In genomic region chr2:63840081-63840784, GRCh38 we compare ENCODE assay signal across 8 cellular contexts. TPM values are rescaled to one million over a fixed set of nuclear protein-coding genes. Genes with fewer than 3 reads are reported as not detected.
A peak's percentile ranks its signal among the peaks of the same experiment; 100 is the strongest.
DNase-seq lines count a peak whose midpoint lies in the region; ATAC-seq, FAIRE-seq and TF ChIP-seq lines count a peak whose summit lies in the region.

No MANE protein-coding gene starts in this region.

- WGBS in HepG2 (ENCODE audit: low lambda C conversion rate) = 13% methylated on average over 24 of the region's 24 CpGs
- 10% methylated on average over 24 of the region's 24 CpGs for WGBS in tibial nerve, 2 donors

- peak overlapping the region; percentile 100 for H3K27ac Mint-ChIP-seq in activated CD8-positive, alpha-beta memory T cell treated with anti-CD3 and anti-CD28 coated beads, Interleukin-2, amount 10 ng/mL, durations not matched to agents 7 days and 5 days
- H3K27ac Mint-ChIP-seq in MCF 10A (ENCODE audit: low read depth, unreplicated experiment) = peak overlapping the region; percentile 96

- H3K36me3 ChIP-seq in HepG2 (replicated peaks in 1 of 2; ENCODE audit: control insufficient read depth in 1 of 2, insufficient read depth in 2 of 2, low read length in 2 of 2) = no peaks in the 10 kb centered on the region
- no peaks in the 10 kb centered on the region for H3K36me3 ChIP-seq in tibial nerve

- H3K4me3 Mint-ChIP-seq in activated CD8-positive, alpha-beta memory T cell treated with anti-CD3 and anti-CD28 coated beads, Interleukin-2, amount 10 ng/mL, durations not matched to agents 7 days and 5 days = peak overlapping the region; percentile 100
- peak overlapping the region; percentile 93 for H3K4me3 Mint-ChIP-seq in MCF 10A (ENCODE audit: unreplicated experiment)

- intact Hi-C loops in MCF 10A (cut with micrococcal nuclease) (loop anchor here (2.0 to 10.0 kb wide), 3 partner anchors 49 to 255 kb away; partner anchors contain the start of genes MDH1 and WDPCP), HepG2 (cut with micrococcal nuclease; ENCODE audit: unreplicated experiment) (loop anchor here (2.0 kb wide), 2 partner anchors 19 to 103 kb away; no protein-coding TSS in a partner anchor)

- POLR2A ChIA-PET in MCF 10A (lab: Yijun Ruan, JAX) = interaction anchor here (0.6 to 7.6 kb wide), 18 partner anchors 8 to 1313 kb away, joined by 3 to 321 read pairs (median 28); partner anchors contain the start of genes MDH1 and WDPCP
- POLR2A ChIA-PET in HepG2 (lab: Yijun Ruan, JAX) = interaction anchor here (0.7 to 5.2 kb wide), 13 partner anchors 8 to 252 kb away, joined by 3 to 73 read pairs (median 19); partner anchors contain the start of genes MDH1 and WDPCP

- peaks cover 30% of the 10 kb centered on the region for H3K4me1 ChIP-seq in HepG2 (ENCODE audit: insufficient read depth, low read length)
- peaks cover 0 to 38% (median 11%) of the 10 kb centered on the region in 4 donors for H3K4me1 ChIP-seq in tibial nerve

- H4K20me1 ChIP-seq in HepG2 (ENCODE audit: insufficient read depth, low read length) = peaks cover 21% of the 10 kb centered on the region

- H3K4me1 Mint-ChIP-seq in activated CD8-positive, alpha-beta memory T cell treated with anti-CD3 and anti-CD28 coated beads, Interleukin-2, amount 10 ng/mL, durations not matched to agents 7 days and 5 days = peaks cover 43% of the 10 kb centered on the region
- H3K4me1 Mint-ChIP-seq in MCF 10A (ENCODE audit: insufficient read depth, unreplicated experiment) = peaks cover 5% of the 10 kb centered on the region

- H3K9me3 Mint-ChIP-seq in activated CD8-positive, alpha-beta memory T cell treated with anti-CD3 and anti-CD28 coated beads, Interleukin-2, amount 10 ng/mL, durations not matched to agents 7 days and 5 days (ENCODE audit: low read depth) = no peaks in the 10 kb centered on the region
- H3K9me3 Mint-ChIP-seq in MCF 10A (ENCODE audit: unreplicated experiment) = no peaks in the 10 kb centered on the region

- BruUV-seq in MCF 10A (replicated peaks; lab: Mats Ljungman, UMichigan) (TSS peak; percentile 55), HepG2 (replicated peaks; lab: Mats Ljungman, UMichigan) (TSS peak; percentile 74)

- no peak for TF ChIP-seq RAD21 in HepG2 (CRISPR knock-in tag; IDR thresholded peaks at IDR 0.05)

- peak; percentile 22 for ATAC-seq in activated CD8-positive, alpha-beta memory T cell treated with anti-CD3 and anti-CD28 coated beads, Interleukin-2, amount 10 ng/mL, durations not matched to agents 7 days and 5 days
- ATAC-seq in HepG2 = peak; percentile 17

- H3K79me2 ChIP-seq in HepG2 (ENCODE audit: insufficient read depth, low read length) = peaks cover 36% of the 10 kb centered on the region

- peak overlapping the region; percentile 95 for H3K4me2 ChIP-seq in HepG2 (ENCODE audit: low read depth, low read length)

- H3K27me3 ChIP-seq in HepG2 (ENCODE audit: control insufficient read depth in 1 of 2, insufficient read depth in 2 of 2, low read length in 2 of 2) (no peaks in the 10 kb centered on the region; a peak in 1 of 5 replicates), tibial nerve (no peaks in the 10 kb centered on the region)

- H3K27ac ChIP-seq in HepG2 (ENCODE audit: extremely low read length, insufficient read depth, low read length) (peak overlapping the region; percentile 94), tibial nerve (peak overlapping the region; percentile 84 to 98 (median 96))

- no peaks in the 10 kb centered on the region for H3K9me3 ChIP-seq in HepG2 (ENCODE audit: low read length)
- no peaks in the 10 kb centered on the region for H3K9me3 ChIP-seq in tibial nerve

- peak overlapping the region; percentile 34 for H2AFZ ChIP-seq in HepG2 (ENCODE audit: low read length)

- in situ Hi-C loops in HepG2 (cut with HindIII; ENCODE audit: extremely low pct_ligation_motif_present, low pct_unique_long_range_greater_than_20kb) = no loop called here

- H3K36me3 Mint-ChIP-seq in activated CD8-positive, alpha-beta memory T cell treated with anti-CD3 and anti-CD28 coated beads, Interleukin-2, amount 10 ng/mL, durations not matched to agents 7 days and 5 days = peaks cover 31% of the 10 kb centered on the region
- peaks cover 11% of the 10 kb centered on the region for H3K36me3 Mint-ChIP-seq in MCF 10A (ENCODE audit: insufficient read depth, unreplicated experiment)

- TF ChIP-seq CTCF in HFF-Myc (IDR thresholded peaks at IDR 0.05; ENCODE audit: low read depth, low read length, missing control alignments) = no peak
- no peak for TF ChIP-seq CTCF in NB4 (IDR thresholded peaks at IDR 0.05; ENCODE audit: low read depth, low read length)
- TF ChIP-seq CTCF in MCF 10A (IDR thresholded peaks at IDR 0.05; ENCODE audit: unreplicated experiment) = no peak
- TF ChIP-seq CTCF in HepG2 (CRISPR knock-in tag; IDR thresholded peaks at IDR 0.05) = no peak
- TF ChIP-seq CTCF in tibial nerve (IDR thresholded peaks at IDR 0.05) = no peak

- TF ChIP-seq EP300 in HepG2 (IDR thresholded peaks at IDR 0.05; ENCODE audit: low read depth in 2 of 2, low read length in 2 of 2) (no peak), HepG2 (CRISPR knock-in tag; IDR thresholded peaks at IDR 0.05; ENCODE audit: borderline replicate concordance) (no peak), tibial nerve (IDR thresholded peaks at IDR 0.05) (no peak)

- peak; percentile 45 for DNase-seq in activated CD8-positive, alpha-beta memory T cell treated with anti-CD3 and anti-CD28 coated beads, Interleukin-2, amount 10 ng/mL, durations not matched to agents 7 days and 5 days
- DNase-seq in activated CD8-positive, alpha-beta memory T cell treated with anti-CD3 and anti-CD28 coated beads for 24 hours = no peak
- DNase-seq in HFF-Myc (ENCODE audit: extremely low read depth, low read depth) (no peak), NB4 (ENCODE audit: low read depth) (peak; percentile 86), MCF 10A (ENCODE audit: unreplicated experiment) (no peak), HepG2 (ENCODE audit: low spot score) (no peak), tibial nerve (ENCODE audit: low spot score in 2 of 2) (peak in 1 of 2 donors; percentile 17), NCI-H1092 (lab: John Stamatoyannopoulos, UW) (no peak)

- no peaks in the 10 kb centered on the region for H3K27me3 Mint-ChIP-seq in activated CD8-positive, alpha-beta memory T cell treated with anti-CD3 and anti-CD28 coated beads, Interleukin-2, amount 10 ng/mL, durations not matched to agents 7 days and 5 days
- no peaks in the 10 kb centered on the region for H3K27me3 Mint-ChIP-seq in MCF 10A (ENCODE audit: insufficient read depth, unreplicated experiment)

- CTCF ChIA-PET in activated CD8-positive, alpha-beta memory T cell treated with anti-CD3 and anti-CD28 coated beads, Interleukin-2, amount 10 ng/mL, durations not matched to agents 7 days and 5 days (lab: Charles Lee) = interaction anchor here (2.6 to 3.6 kb wide), 3 partner anchors 13 to 24 kb away, joined by 8 to 52 read pairs (median 21); no protein-coding TSS in a partner anchor
- CTCF ChIA-PET in MCF 10A (lab: Yijun Ruan, JAX) (interaction anchor here (1.1 to 6.6 kb wide), 3 partner anchors 102 to 149 kb away, joined by 3 to 55 read pairs (median 5); no protein-coding TSS in a partner anchor), HepG2 (lab: Yijun Ruan, JAX; ENCODE audit: low intra/inter-chr PET ratio, low total read pairs) (interaction anchor here (1.0 kb wide), 1 partner anchor 148 kb away, joined by 3 read pairs; no protein-coding TSS in a partner anchor)

- H3K4me3 ChIP-seq in HFF-Myc (replicated peaks; ENCODE audit: low read depth, low read length) (peak overlapping the region; percentile 75), NB4 (ENCODE audit: low read depth, low read length) (peak overlapping the region; percentile 96), HepG2 (replicated peaks in 1 of 3; ENCODE audit: insufficient read depth in 1 of 3, low read depth in 2 of 3, low read length in 3 of 3) (peak overlapping the region; percentile 82 to 95 (median 85)), tibial nerve (peak overlapping the region; percentile 68 to 94 (median 88))

- TF ChIP-seq POLR2A in NB4 (IDR thresholded peaks at IDR 0.05; ENCODE audit: extremely low read depth, insufficient read length) (no peak), HepG2 (IDR thresholded peaks at IDR 0.05; ENCODE audit: insufficient read depth in 1 of 2, low read depth in 2 of 2, low read length in 2 of 2) (no peak), tibial nerve (IDR thresholded peaks at IDR 0.05) (no peak)

- H3K9ac ChIP-seq in HepG2 (ENCODE audit: insufficient read depth, low read depth, low read length) = peak overlapping the region; percentile 92

- no peak for FAIRE-seq in HepG2 (lab: Jason Lieb, UNC)

TF ChIP-seq in HepG2, 621 proteins besides CTCF, POLR2A, EP300 and RAD21 (continues in another document):
- no peak for TF ChIP-seq SMARCC2 (IDR thresholded peaks at IDR 0.05)
- no peak; the same call in 1 of the 2 replicates for TF ChIP-seq SATB2 (CRISPR knock-in tag; IDR thresholded peaks at IDR 0.05)
- 0 out of 2 replicates have a peak, but pooled peaks have one; percentile 80 for TF ChIP-seq CENPT (CRISPR knock-in tag; IDR thresholded peaks at IDR 0.05; ENCODE audit: low read depth)

RNA-seq across cellular contexts. Expression of gene UGP2, which starts 1.5 kb away (rescaled TPM):
- 100 to 1,000 TPM; 109 to 124 TPM for total RNA-seq in activated CD8-positive, alpha-beta memory T cell treated with anti-CD3 and anti-CD28 coated beads, Interleukin-2, amount 10 ng/mL, durations not matched to agents 7 days and 5 days
- 77.3 and 78.4 TPM in 2 replicates for total RNA-seq in MCF 10A (2022)
- total RNA-seq in HepG2 (2016; rRNA removed; fragmentation: Illumina TruSeq; extraction: Trizol) = 134 and 210 TPM in 2 replicates
- 83.7 and 93.6 TPM in 2 replicates for total RNA-seq in HepG2 (2016; cell fraction: cytosol; rRNA removed; fragmentation: Illumina TruSeq; extraction: Trizol; ENCODE audit: low read depth)
- 123 and 218 TPM in 2 replicates for total RNA-seq in HepG2 (2016; cell fraction: insoluble cytoplasmic fraction; rRNA removed; fragmentation: Illumina TruSeq; extraction: Trizol)
- total RNA-seq in HepG2 (2016; cell fraction: membrane; rRNA removed; fragmentation: Illumina TruSeq; extraction: Trizol) = 85.1 and 86.4 TPM in 2 replicates
- total RNA-seq in HepG2 (2016; cell fraction: nucleus; rRNA removed; fragmentation: Illumina TruSeq; extraction: Trizol) = 79.9 and 81.8 TPM in 2 replicates
- polyA plus RNA-seq in HepG2 (2011; rRNA removed) = 80.1 and 96.0 TPM in 2 replicates
- polyA plus RNA-seq in HepG2 (2011; cell fraction: cytosol; rRNA removed) = 34.2 and 64.5 TPM in 2 replicates
- polyA plus RNA-seq in HepG2 (2011; cell fraction: nucleus; rRNA removed) = 28.2 and 36.8 TPM in 2 replicates
- polyA plus RNA-seq in HepG2 (2012) = 164 and 194 TPM in 2 replicates
- polyA plus RNA-seq in HepG2 (2016; cell fraction: cytosol; fragmentation: Illumina TruSeq; extraction: Trizol; ENCODE audit: low read depth) = 27.9 and 31.2 TPM in 2 replicates
- polyA plus RNA-seq in HepG2 (2016; cell fraction: insoluble cytoplasmic fraction; fragmentation: Illumina TruSeq; extraction: Trizol; ENCODE audit: low read depth) = 183 and 197 TPM in 2 replicates
- 56.9 and 57.3 TPM in 2 replicates for polyA plus RNA-seq in HepG2 (2016; cell fraction: membrane; fragmentation: Illumina TruSeq; extraction: Trizol; ENCODE audit: low read depth)
- 78.5 and 87.8 TPM in 2 replicates for polyA plus RNA-seq in HepG2 (2016; cell fraction: nucleus; fragmentation: Illumina TruSeq; extraction: Trizol; ENCODE audit: insufficient read depth, low read depth)
- 11.5 and 14.4 TPM in 2 replicates for polyA minus RNA-seq in HepG2 (2011; rRNA and poly(A)+ RNA removed; ENCODE audit: low replicate concordance)
- polyA minus RNA-seq in HepG2 (2011; cell fraction: cytosol; rRNA and poly(A)+ RNA removed) = 103 and 130 TPM in 2 replicates
- 119 and 170 TPM in 2 replicates for polyA minus RNA-seq in HepG2 (2011; cell fraction: nucleus; rRNA and poly(A)+ RNA removed)
- 100 to 1,000 TPM in 2 of 4 donors, 10 to 100 TPM in 2; 80.8 to 137 (median 103) TPM for total RNA-seq in tibial nerve

Comparison
In these comparisons a context has a peak if more than half of its experiments do, and no peak if none do; other contexts are left out.
1. DNase-seq: peak in activated CD8-positive, alpha-beta memory T cell treated with anti-CD3 and anti-CD28 coated beads, Interleukin-2, amount 10 ng/mL, durations not matched to agents 7 days and 5 days (single experiment) and NB4 (single experiment); none in activated CD8-positive, alpha-beta memory T cell treated with anti-CD3 and anti-CD28 coated beads for 24 hours (single experiment), HFF-Myc (single experiment), MCF 10A (single experiment), HepG2 (single experiment) and NCI-H1092 (single experiment).
2. Peak in every context shown above with its lines, with median percentiles within 50 percentile points of each other: H3K4me3 ChIP-seq.